24 cellular contexts compared by ENCODE assay signal in genomic region chr15:82972990-82973389, GRCh38.
"Had no signal": no experiment of that assay in that cellular context is flagged by ENCODE, and none has a peak within 500 bp of the region (broad histone marks: within the 10 kb centered on the region; RNA-seq: fewer than 3 reads in every experiment).

No MANE protein-coding gene starts in this region.

- H3K4me3 ChIP-seq: SJCRH30 had no signal

- H3K36me3 ChIP-seq: SJCRH30 had no signal

- ATAC-seq: Panc1, PC-3, Right ventricle myocardium inferior, SK-N-SH treated with all-trans-retinoic acid at 6 μM for 48 hours had no signal

- H3K27ac ChIP-seq: SJCRH30 had no signal

- H3K27me3 ChIP-seq: SJCRH30 had no signal

- DNase-seq: Kasumi-1; KG1; MV-4-11; NCI-H1048; NCI-H1105; NCI-H1417; NCI-H1436 treated with DMSO at 0.1 percent for 48 hours; NCI-H1694; NCI-H1930; NCI-H2081; NCI-H2107; NCI-H2227 treated with DMSO at 0.1 percent for 48 hours; NCI-H510A; NCI-H524 treated with DMSO at 0.1 percent for 48 hours; NCI-H69; NCI-H774; NK-92 treated with Interleukin-12 subunit alpha and Interleukin-12 subunit beta, amount 100 ng/mL, for 24 hours; PC-3; SHP77 treated with DMSO at 0.1 percent for 48 hours; SJCRH30; T-helper 1 cell had no signal

- H3K9me3 ChIP-seq: SJCRH30 had no signal
